In the genomic region with DNA sequence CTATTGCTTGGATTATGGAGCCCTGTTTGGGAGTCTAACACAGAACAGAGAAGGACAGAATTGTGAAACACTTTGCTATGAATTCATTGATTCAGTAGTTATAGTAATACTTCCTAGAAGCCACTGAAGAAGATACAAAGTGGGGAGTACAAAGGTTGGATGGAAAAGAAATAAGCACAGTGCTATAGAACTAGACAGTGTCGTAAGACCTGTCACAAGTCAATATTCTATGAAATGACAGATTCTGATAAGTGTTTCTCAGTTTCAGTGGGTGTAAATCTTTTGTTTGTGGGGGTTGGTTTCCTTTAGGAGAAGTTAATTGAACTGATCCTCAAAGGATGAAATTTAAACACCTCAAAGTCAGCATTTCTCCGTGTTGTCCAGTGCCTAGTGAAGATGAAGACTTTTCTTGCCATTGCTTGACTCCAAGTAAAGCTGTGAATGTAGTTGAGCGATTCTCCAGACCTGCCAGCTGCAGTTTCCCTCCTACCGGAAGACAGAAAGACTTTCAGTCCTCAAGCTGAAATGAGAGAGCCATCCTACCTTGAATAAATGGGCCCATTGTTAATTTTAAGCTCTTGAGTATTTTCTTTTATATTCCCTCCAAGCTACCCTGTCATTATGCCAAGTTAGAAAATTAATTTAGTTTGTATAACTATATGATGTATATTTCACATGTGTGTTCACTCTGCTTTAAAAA, we compare ENCODE assay signal across 1 cellular context.
TF ChIP-seq lines count a peak whose summit lies in the region.

No MANE protein-coding gene starts in this region.

TF ChIP-seq in GM23338, 12 proteins besides CTCF, POLR2A, EP300 and RAD21:
- TF ChIP-seq ZNF462 (CRISPR knock-in tag; IDR thresholded peaks at IDR 0.05) (no peak), ZNF331 (CRISPR knock-in tag; IDR thresholded peaks at IDR 0.05; ENCODE audit: low read depth) (no peak), JUNB (IDR thresholded peaks at IDR 0.05; ENCODE audit: unreplicated experiment) (no peak), STAT1 (IDR thresholded peaks at IDR 0.05; ENCODE audit: unreplicated experiment) (no peak), CREB1 (CRISPR knock-in tag; IDR thresholded peaks at IDR 0.05; ENCODE audit: low read depth) (no peak), EZH2phosphoT487 (IDR thresholded peaks at IDR 0.05; ENCODE audit: unreplicated experiment) (no peak), NANOG (IDR thresholded peaks at IDR 0.05; ENCODE audit: borderline replicate concordance) (no peak)
- TF ChIP-seq, protein P1, sequence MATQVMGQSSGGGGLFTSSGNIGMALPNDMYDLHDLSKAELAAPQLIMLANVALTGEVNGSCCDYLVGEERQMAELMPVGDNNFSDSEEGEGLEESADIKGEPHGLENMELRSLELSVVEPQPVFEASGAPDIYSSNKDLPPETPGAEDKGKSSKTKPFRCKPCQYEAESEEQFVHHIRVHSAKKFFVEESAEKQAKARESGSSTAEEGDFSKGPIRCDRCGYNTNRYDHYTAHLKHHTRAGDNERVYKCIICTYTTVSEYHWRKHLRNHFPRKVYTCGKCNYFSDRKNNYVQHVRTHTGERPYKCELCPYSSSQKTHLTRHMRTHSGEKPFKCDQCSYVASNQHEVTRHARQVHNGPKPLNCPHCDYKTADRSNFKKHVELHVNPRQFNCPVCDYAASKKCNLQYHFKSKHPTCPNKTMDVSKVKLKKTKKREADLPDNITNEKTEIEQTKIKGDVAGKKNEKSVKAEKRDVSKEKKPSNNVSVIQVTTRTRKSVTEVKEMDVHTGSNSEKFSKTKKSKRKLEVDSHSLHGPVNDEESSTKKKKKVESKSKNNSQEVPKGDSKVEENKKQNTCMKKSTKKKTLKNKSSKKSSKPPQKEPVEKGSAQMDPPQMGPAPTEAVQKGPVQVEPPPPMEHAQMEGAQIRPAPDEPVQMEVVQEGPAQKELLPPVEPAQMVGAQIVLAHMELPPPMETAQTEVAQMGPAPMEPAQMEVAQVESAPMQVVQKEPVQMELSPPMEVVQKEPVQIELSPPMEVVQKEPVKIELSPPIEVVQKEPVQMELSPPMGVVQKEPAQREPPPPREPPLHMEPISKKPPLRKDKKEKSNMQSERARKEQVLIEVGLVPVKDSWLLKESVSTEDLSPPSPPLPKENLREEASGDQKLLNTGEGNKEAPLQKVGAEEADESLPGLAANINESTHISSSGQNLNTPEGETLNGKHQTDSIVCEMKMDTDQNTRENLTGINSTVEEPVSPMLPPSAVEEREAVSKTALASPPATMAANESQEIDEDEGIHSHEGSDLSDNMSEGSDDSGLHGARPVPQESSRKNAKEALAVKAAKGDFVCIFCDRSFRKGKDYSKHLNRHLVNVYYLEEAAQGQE (IDR thresholded peaks at IDR 0.05; ENCODE audit: unreplicated experiment): no peak
- TF ChIP-seq, protein P2, sequence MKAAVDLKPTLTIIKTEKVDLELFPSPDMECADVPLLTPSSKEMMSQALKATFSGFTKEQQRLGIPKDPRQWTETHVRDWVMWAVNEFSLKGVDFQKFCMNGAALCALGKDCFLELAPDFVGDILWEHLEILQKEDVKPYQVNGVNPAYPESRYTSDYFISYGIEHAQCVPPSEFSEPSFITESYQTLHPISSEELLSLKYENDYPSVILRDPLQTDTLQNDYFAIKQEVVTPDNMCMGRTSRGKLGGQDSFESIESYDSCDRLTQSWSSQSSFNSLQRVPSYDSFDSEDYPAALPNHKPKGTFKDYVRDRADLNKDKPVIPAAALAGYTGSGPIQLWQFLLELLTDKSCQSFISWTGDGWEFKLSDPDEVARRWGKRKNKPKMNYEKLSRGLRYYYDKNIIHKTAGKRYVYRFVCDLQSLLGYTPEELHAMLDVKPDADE (IDR thresholded peaks at IDR 0.05): no peak
